8 cellular contexts compared by ENCODE assay signal in genomic region chr7:134605978-134606923, GRCh38. TPM values are rescaled to one million over a fixed set of nuclear protein-coding genes. Genes with fewer than 3 reads are reported as not detected.
DNase-seq lines count a peak whose midpoint lies in the region; FAIRE-seq and TF ChIP-seq lines count a peak whose summit lies in the region.

No MANE protein-coding gene starts in this region.

- BruUV-seq in mammary epithelial cell (replicated peaks; lab: Mats Ljungman, UMichigan) = no TSS peak

- intact Hi-C loops in mammary epithelial cell (cut with micrococcal nuclease) = loop anchor here (1.0 to 2.0 kb wide), 5 partner anchors 51 to 174 kb away; no protein-coding TSS in a partner anchor

- no peaks in the 10 kb centered on the region for H3K9me3 ChIP-seq in HEK293 (ENCODE audit: control insufficient read depth, insufficient read depth, low read depth, low read length)
- H3K9me3 ChIP-seq in mammary epithelial cell (replicated peaks; ENCODE audit: insufficient read depth, low read length) = no peaks in the 10 kb centered on the region
- no peaks in the 10 kb centered on the region for H3K9me3 ChIP-seq in keratinocyte (ENCODE audit: control insufficient read depth, low read depth, low read length)

- POLR2A ChIA-PET in GM10248 (lab: Yijun Ruan, JAX) (no interaction called here), HEK293 (lab: Yijun Ruan, JAX) (interaction anchor here (1.7 kb wide), 1 partner anchor 174 kb away, joined by 4 read pairs; no protein-coding TSS in a partner anchor)

- peak overlapping the region; percentile 16 for H3K9ac ChIP-seq in mammary epithelial cell (ENCODE audit: insufficient read depth, low read length)
- H3K9ac ChIP-seq in keratinocyte (ENCODE audit: control insufficient read depth, extremely low read depth, insufficient read depth, low read length) = no peak overlapping the region

- H3K27me3 ChIP-seq in mammary epithelial cell (ENCODE audit: insufficient read depth, low read length) = no peaks in the 10 kb centered on the region
- H3K27me3 ChIP-seq in keratinocyte (ENCODE audit: control insufficient read depth, extremely low read depth, insufficient read depth, low read length) = no peaks in the 10 kb centered on the region

- TF ChIP-seq CTCF in GM10248 (IDR thresholded peaks at IDR 0.05; ENCODE audit: control extremely low read depth, extremely low read depth, low read depth, missing control alignments) (peak; percentile 77), HEK293 (tag by site-specific recombination; IDR thresholded peaks at IDR 0.05) (peak; percentile 57), WI38 (IDR thresholded peaks at IDR 0.05; ENCODE audit: low read depth, low read length) (peak; percentile 84), mammary epithelial cell (conservative IDR thresholded peaks at IDR 0.05 in 1 of 2, IDR thresholded peaks at IDR 0.05 in 1 of 2; ENCODE audit: extremely low read depth in 1 of 2, insufficient read depth in 1 of 2, low read depth in 1 of 2, low read length in 2 of 2) (peak; percentile 85 to 93), keratinocyte (optimal IDR thresholded peaks at IDR 0.05 in 1 of 3, IDR thresholded peaks at IDR 0.05 in 1 of 3, conservative IDR thresholded peaks at IDR 0.05 in 1 of 3; ENCODE audit: extremely low read depth in 1 of 3, insufficient read depth in 2 of 3, low read length in 3 of 3) (peak; percentile 80 to 81 (median 80))

- 32% methylated on average over 14 of the region's 14 CpGs for WGBS in mammary epithelial cell (ENCODE audit: low coverage, missing lambda C conversion rate)

- dilution Hi-C loops in mammary epithelial cell (cut with HindIII; ENCODE audit: low sequenced_read_pairs) (loop anchor here (25.0 kb wide), 1 partner anchor 169 kb away; no protein-coding TSS in a partner anchor), keratinocyte (cut with MboI; ENCODE audit: extremely low pct_ligation_motif_present, low sequenced_read_pairs) (no loop called here)

- FAIRE-seq in keratinocyte (lab: Jason Lieb, UNC) = no peak

- no peaks in the 10 kb centered on the region for H3K4me1 ChIP-seq in HEK293 (ENCODE audit: control insufficient read depth, insufficient read depth, low read length)
- peaks cover 7% of the 10 kb centered on the region for H3K4me1 ChIP-seq in mammary epithelial cell (ENCODE audit: insufficient read depth, low read length)
- H3K4me1 ChIP-seq in keratinocyte (ENCODE audit: control insufficient read depth, extremely low read depth, insufficient read depth, low read length) = no peaks in the 10 kb centered on the region

- H4K20me1 ChIP-seq in mammary epithelial cell (ENCODE audit: insufficient read depth, low read length) (no peaks in the 10 kb centered on the region), keratinocyte (ENCODE audit: control insufficient read depth, extremely low read depth, insufficient read depth, low read length) (no peaks in the 10 kb centered on the region)

- H3K4me2 ChIP-seq in mammary epithelial cell (ENCODE audit: insufficient read depth, low read depth, low read length) = peak overlapping the region; percentile 65
- H3K4me2 ChIP-seq in keratinocyte (ENCODE audit: control insufficient read depth, extremely low read depth, insufficient read depth, low read depth, low read length) = peak overlapping the region; percentile 73

- H3K4me3 ChIP-seq in HEK293 (ENCODE audit: low read depth, low read length) = no peak overlapping the region
- no peak overlapping the region for H3K4me3 ChIP-seq in WI38 (ENCODE audit: low read depth, low read length)
- peak overlapping the region in 1 of 3 experiments; percentile 26 for H3K4me3 ChIP-seq in mammary epithelial cell (replicated peaks in 1 of 3; ENCODE audit: insufficient read depth in 1 of 3, low read depth in 2 of 3, low read length in 3 of 3)
- H3K4me3 ChIP-seq in keratinocyte (ENCODE audit: control insufficient read depth in 2 of 3, extremely low read depth in 1 of 3, insufficient read depth in 2 of 3, low read depth in 1 of 3, low read length in 3 of 3) = no peak overlapping the region

- H3K36me3 ChIP-seq in HEK293 (ENCODE audit: control insufficient read depth in 2 of 2, insufficient read depth in 1 of 2, low read length in 2 of 2) = no peaks in the 10 kb centered on the region
- H3K36me3 ChIP-seq in mammary epithelial cell (ENCODE audit: insufficient read depth, low read length) = no peaks in the 10 kb centered on the region
- no peaks in the 10 kb centered on the region for H3K36me3 ChIP-seq in keratinocyte (ENCODE audit: control insufficient read depth in 2 of 2, extremely low read depth in 1 of 2, insufficient read depth in 2 of 2, low read length in 2 of 2)

- H2AFZ ChIP-seq in mammary epithelial cell (ENCODE audit: low read depth, low read length) = peak overlapping the region; percentile 63
- no peak overlapping the region for H2AFZ ChIP-seq in keratinocyte (ENCODE audit: control insufficient read depth, low read length)

- CTCF ChIA-PET in GM10248 (lab: Yijun Ruan, JAX) (interaction anchor here (0.6 to 8.6 kb wide), 22 partner anchors 8 to 240 kb away, joined by 3 to 77 read pairs (median 3); no protein-coding TSS in a partner anchor), HEK293 (lab: Yijun Ruan, JAX) (interaction anchor here (0.7 to 4.7 kb wide), 32 partner anchors 8 to 596 kb away, joined by 3 to 63 read pairs (median 4); no protein-coding TSS in a partner anchor), mammary epithelial cell (lab: Charles Lee; ENCODE audit: low non-redundant PET) (no interaction called here)

- no peak overlapping the region for H3K27ac ChIP-seq in HEK293 (ENCODE audit: extremely low read depth, low read depth, low read length)
- no peak overlapping the region for H3K27ac ChIP-seq in mammary epithelial cell (ENCODE audit: insufficient read depth, low read depth, low read length)
- no peak overlapping the region for H3K27ac ChIP-seq in keratinocyte (ENCODE audit: control insufficient read depth, insufficient read depth, low read length)

- DNase-seq in GM10248 (ENCODE audit: extremely low spot score) (peak; percentile 58), NCI-H2029 (lab: John Stamatoyannopoulos, UW) (peak; percentile 35), mammary epithelial cell (no peak), keratinocyte (ENCODE audit: low read depth, low spot score) (no peak), NCI-H1048 (lab: John Stamatoyannopoulos, UW) (no peak)
- peak; percentile 34 to 40 for DNase-seq in stimulated activated CD4-positive, alpha-beta T cell treated with anti-CD3 and anti-CD28 coated beads, Interleukin-1b, Interleukin-23, amount 100 ng/mL, for 4 hours (ENCODE audit: low read depth in 2 of 2)

- in situ Hi-C loops in mammary epithelial cell (cut with MboI; ENCODE audit: low sequenced_read_pairs in 2 of 2) = no loop called here

- no peaks in the 10 kb centered on the region for H3K79me2 ChIP-seq in mammary epithelial cell (ENCODE audit: insufficient read depth, low read length)
- H3K79me2 ChIP-seq in keratinocyte (ENCODE audit: control insufficient read depth, insufficient read depth, low read length) = no peaks in the 10 kb centered on the region

- H3K9me1 ChIP-seq in keratinocyte (ENCODE audit: control insufficient read depth, extremely low read depth, insufficient read depth, low read length) = no peaks in the 10 kb centered on the region

TF ChIP-seq in HEK293, 187 proteins besides CTCF, POLR2A, EP300 and RAD21:
- TF ChIP-seq ZNF654 (tag by site-specific recombination; IDR thresholded peaks at IDR 0.05; ENCODE audit: low read depth) (peak; percentile 90), KLF1 (tag by site-specific recombination; IDR thresholded peaks at IDR 0.05) (no peak), ZNF660 (tag by site-specific recombination; IDR thresholded peaks at IDR 0.05) (peak; percentile 21; the same call in 1 of the 2 replicates)
TF ChIP-seq in HEK293: peak in this region for 2.

RNA-seq across cellular contexts. Expression of gene BPGM, which starts 40.4 kb away (rescaled TPM):
- total RNA-seq in mammary epithelial cell = 10 to 100 TPM; 21.3 to 55.2 TPM
- polyA plus RNA-seq in mammary epithelial cell (15.1 TPM), keratinocyte (31.2 to 34.2 TPM (median 32.8 TPM) in 3 replicates)
- polyA minus RNA-seq in mammary epithelial cell (5.8 TPM), keratinocyte (1.5 to 16.3 TPM (median 16.1 TPM) in 3 replicates)
- 28.2 TPM for polyA plus RNA-seq in keratinocyte (2011; ENCODE audit: low read depth)
- 54.2 and 76.9 TPM in 2 replicates for polyA plus RNA-seq in keratinocyte (2011; cell fraction: cytosol; rRNA removed)
- polyA plus RNA-seq in keratinocyte (2011; cell fraction: nucleus; rRNA removed) = 55.1 and 64.5 TPM in 2 replicates
- 17.2 and 22.0 TPM in 2 replicates for polyA plus RNA-seq in keratinocyte (2012; ENCODE audit: low replicate concordance)
- polyA minus RNA-seq in keratinocyte (2011; cell fraction: cytosol; rRNA and poly(A)+ RNA removed) = 21.1 TPM
- 16.4 and 37.9 TPM in 2 replicates for polyA minus RNA-seq in keratinocyte (2011; cell fraction: nucleus; rRNA and poly(A)+ RNA removed)

RNA-seq across cellular contexts. Expression of gene AKR1B15, which starts 57.3 kb away (rescaled TPM):
- total RNA-seq in mammary epithelial cell = not detected
- polyA plus RNA-seq in mammary epithelial cell (not detected), keratinocyte (0.15 to 0.48 TPM (median 0.28 TPM) in 3 replicates)
- polyA minus RNA-seq in mammary epithelial cell (not detected), keratinocyte (0.22 to 0.23 TPM in 2 of 3 replicates, not detected in the other)
- polyA plus RNA-seq in keratinocyte (2011; ENCODE audit: low read depth) = 2.2 TPM
- polyA plus RNA-seq in keratinocyte (2011; cell fraction: cytosol; rRNA removed) = 0.14 and 0.15 TPM in 2 replicates
- polyA plus RNA-seq in keratinocyte (2011; cell fraction: nucleus; rRNA removed) = 0.25 and 0.28 TPM in 2 replicates
- polyA plus RNA-seq in keratinocyte (2012; ENCODE audit: low replicate concordance) = 0.06 and 0.72 TPM in 2 replicates
- not detected for polyA minus RNA-seq in keratinocyte (2011; cell fraction: cytosol; rRNA and poly(A)+ RNA removed)
- not detected in 2 replicates for polyA minus RNA-seq in keratinocyte (2011; cell fraction: nucleus; rRNA and poly(A)+ RNA removed)

Comparison
In these comparisons a context has a peak if more than half of its experiments do, and no peak if none do; other contexts are left out.
1. DNase-seq: peak in GM10248 (single experiment), NCI-H2029 (single experiment) and stimulated activated CD4-positive, alpha-beta T cell treated with anti-CD3 and anti-CD28 coated beads, Interleukin-1b, Interleukin-23, amount 100 ng/mL, for 4 hours (2 of 2); none in mammary epithelial cell (single experiment), keratinocyte (single experiment) and NCI-H1048 (single experiment).
2. Peak in every context shown above with its lines, with median percentiles within 50 percentile points of each other: CTCF ChIP-seq.